In the genomic region with DNA sequence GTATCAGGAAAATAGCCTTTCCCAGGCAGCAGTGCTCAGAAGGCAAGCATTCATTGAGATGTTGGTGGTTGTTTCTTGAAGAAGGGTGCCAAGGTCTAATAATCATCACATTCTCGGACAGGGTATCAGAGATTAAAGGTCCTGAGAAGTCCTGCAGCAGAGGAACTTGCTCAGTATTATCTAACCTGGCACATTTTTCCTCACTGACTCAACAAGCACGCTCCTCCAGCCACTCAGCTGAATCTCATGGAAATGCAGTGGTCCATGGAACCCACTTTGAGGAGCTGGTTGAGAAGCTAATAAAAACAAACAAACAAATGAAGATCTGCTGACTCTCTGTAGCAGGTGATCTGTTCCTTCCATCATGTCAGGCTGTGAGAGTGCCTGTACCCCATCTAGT, we compare ENCODE assay signal across 15 cellular contexts.
"Had no signal": no experiment of that assay in that cellular context is flagged by ENCODE, and none has a peak within 500 bp of the region (broad histone marks: within the 10 kb centered on the region; RNA-seq: fewer than 3 reads in every experiment).

No MANE protein-coding gene starts in this region.

- H3K4me3 ChIP-seq: body of pancreas, lower lobe of right lung, right atrium auricular region, skin epidermis, upper lobe of right lung had no signal

- DNase-seq: activated CD4-positive, alpha-beta T cell treated with anti-CD3 and anti-CD28 coated beads for 48 hours; activated naive CD4-positive, alpha-beta T cell treated with Interleukin-2 at 50 U/mL for 16 hours; body of pancreas; effector memory CD8-positive, alpha-beta T cell; hypothalamus; left cardiac atrium; lower lobe of right lung; midbrain; naive B cell; T1000; upper lobe of right lung had no signal

- ATAC-seq: body of pancreas; effector memory CD8-positive, alpha-beta T cell; lower lobe of right lung; stimulated activated effector memory CD8-positive, alpha-beta T cell treated with anti-CD3 and anti-CD28 coated beads, Interleukin-12 subunit alpha, Interleukin-12 subunit beta, amount 100 ng/mL, for 72 hours; upper lobe of right lung had no signal

- H3K27ac ChIP-seq: body of pancreas, lower lobe of right lung, neutrophil, right atrium auricular region, skin epidermis, upper lobe of right lung had no signal

- H3K27me3 ChIP-seq: body of pancreas, neutrophil, right atrium auricular region, upper lobe of right lung had no signal

- H3K4me1 ChIP-seq: body of pancreas, lower lobe of right lung, right atrium auricular region, upper lobe of right lung had no signal

- H3K9me3 ChIP-seq: body of pancreas, lower lobe of right lung, neutrophil, right atrium auricular region, upper lobe of right lung had no signal

- H3K36me3 ChIP-seq: lower lobe of right lung, neutrophil, right atrium auricular region, upper lobe of right lung had no signal
